In genomic region chr6:75551367-75551952, GRCh38 we compare ENCODE assay signal across 25 cellular contexts. TPM values are rescaled to one million over a fixed set of nuclear protein-coding genes. Genes with fewer than 3 reads are reported as not detected.
DNase-seq lines count a peak whose midpoint lies in the region; ATAC-seq and TF ChIP-seq lines count a peak whose summit lies in the region.
"Had no signal": no experiment of that assay in that cellular context is flagged by ENCODE, and none has a peak within 500 bp of the region (broad histone marks: within the 10 kb centered on the region; RNA-seq: fewer than 3 reads in every experiment).

No MANE protein-coding gene starts in this region.

- 97% methylated on average over 2 of the region's 2 CpGs for WGBS in mesenchymal stem cell

- no peak overlapping the region for H2AK5ac ChIP-seq in mesenchymal stem cell (ENCODE audit: low read length, severe bottlenecking)

- H2BK5ac ChIP-seq in mesenchymal stem cell (ENCODE audit: low read depth, low read length, poor library complexity, severe bottlenecking): peak overlapping the region; percentile 19

- no peak overlapping the region for H2BK12ac ChIP-seq in mesenchymal stem cell (ENCODE audit: low read length in 2 of 2)

- no peak overlapping the region for H3K4me3 ChIP-seq in HEK293 (ENCODE audit: low read depth, low read length)
- no peak overlapping the region for H3K4me3 ChIP-seq in mesenchymal stem cell (ENCODE audit: insufficient read depth in 1 of 2, low read depth in 1 of 2, low read length in 2 of 2)
- H3K4me3 ChIP-seq in coronary artery: no peak overlapping the region
- H3K4me3 ChIP-seq: colonic mucosa, esophagus muscularis mucosa, GM23338, upper lobe of right lung had no signal

- POLR2A ChIA-PET in HEK293 (lab: Yijun Ruan, JAX): no interaction called here

- H3K79me1 ChIP-seq in mesenchymal stem cell (replicated peaks; ENCODE audit: low read length, poor library complexity, severe bottlenecking): no peaks in the 10 kb centered on the region

- CTCF ChIA-PET in HEK293 (lab: Yijun Ruan, JAX): interaction anchor here (0.5 to 1.5 kb wide), 5 partner anchors 12 to 290 kb away, joined by 3 to 7 read pairs (median 3); no protein-coding TSS in a partner anchor

- H3K36me3 ChIP-seq in HEK293 (ENCODE audit: control insufficient read depth in 2 of 2, insufficient read depth in 1 of 2, low read length in 2 of 2): no peaks in the 10 kb centered on the region
- no peaks in the 10 kb centered on the region for H3K36me3 ChIP-seq in mesenchymal stem cell (ENCODE audit: control insufficient read depth in 1 of 2, insufficient read depth in 2 of 2, low read depth in 1 of 2, low read length in 2 of 2)
- H3K36me3 ChIP-seq: colonic mucosa, esophagus muscularis mucosa, upper lobe of right lung had no signal

- H2BK15ac ChIP-seq in mesenchymal stem cell (ENCODE audit: low read depth, poor library complexity, severe bottlenecking): no peak overlapping the region

- DNase-seq in mesenchymal stem cell (no peak), NCI-H524 treated with DMSO at 0.1 percent for 48 hours (lab: John Stamatoyannopoulos, UW) (no peak), DMS114 treated with DMSO at 0.1 percent for 48 hours (lab: John Stamatoyannopoulos, UW; ENCODE audit: unreplicated experiment) (no peak), NCI-H2081 treated with DMSO at 0.1 percent for 48 hours (lab: John Stamatoyannopoulos, UW) (no peak), coronary artery (ENCODE audit: low spot score) (no peak)
- DNase-seq: activated CD8-positive, alpha-beta memory T cell treated with anti-CD3 and anti-CD28 coated beads for 24 hours; activated naive CD4-positive, alpha-beta T cell treated with anti-CD3 and anti-CD28 coated beads for 36 hours; activated T-cell treated with anti-CD3 and anti-CD28 coated beads, Interleukin-2, amount 50 U/mL, for 48 hours; amygdala; colonic mucosa; foreskin melanocyte; naive B cell; NCI-H1105; NCI-H1930; NCI-H748 treated with DMSO at 0.1 percent for 48 hours; occipital lobe; T-helper 17 cell; upper lobe of right lung had no signal

- no peaks in the 10 kb centered on the region for H3K27me3 ChIP-seq in mesenchymal stem cell (ENCODE audit: control insufficient read depth in 1 of 2, insufficient read depth in 1 of 2, low read length in 2 of 2)
- H3K27me3 ChIP-seq: colonic mucosa, esophagus muscularis mucosa, upper lobe of right lung had no signal

- no peak overlapping the region for H4K8ac ChIP-seq in mesenchymal stem cell (ENCODE audit: low read length)

- no peak overlapping the region for H2AFZ ChIP-seq in mesenchymal stem cell (ENCODE audit: low read depth, low read length)
- H2AFZ ChIP-seq: GM23338 had no signal

- no peak overlapping the region for H3K4ac ChIP-seq in mesenchymal stem cell (ENCODE audit: low read depth in 1 of 2, low read length in 2 of 2)

- H2BK120ac ChIP-seq in mesenchymal stem cell (ENCODE audit: low read depth, low read length): no peak overlapping the region

- no peak overlapping the region for H3K4me2 ChIP-seq in mesenchymal stem cell (ENCODE audit: low read length, poor library complexity, severe bottlenecking)
- H3K4me2 ChIP-seq: GM23338 had no signal

- no peak overlapping the region for H3K18ac ChIP-seq in mesenchymal stem cell (ENCODE audit: low read depth in 1 of 2, low read length in 2 of 2)

- no peak overlapping the region for H3K9ac ChIP-seq in mesenchymal stem cell (ENCODE audit: low read length)

- no peak overlapping the region for H3K23ac ChIP-seq in mesenchymal stem cell (ENCODE audit: low read length in 2 of 2)

- ATAC-seq in GM18867 (IDR thresholded peaks at IDR 0.05; ENCODE audit: unreplicated experiment) (peak; percentile 73), HG03558 (IDR thresholded peaks at IDR 0.05; ENCODE audit: extremely low read depth, unreplicated experiment) (peak; percentile 40)
- ATAC-seq: GM23338, T-helper 17 cell, upper lobe of right lung had no signal

- no peak overlapping the region for H3K14ac ChIP-seq in mesenchymal stem cell (ENCODE audit: low read length in 2 of 2)

- H3K4me1 ChIP-seq in HEK293 (ENCODE audit: control insufficient read depth, insufficient read depth, low read length) (no peaks in the 10 kb centered on the region), mesenchymal stem cell (ENCODE audit: control insufficient read depth, insufficient read depth, low read depth, low read length) (no peaks in the 10 kb centered on the region)
- H3K4me1 ChIP-seq: colonic mucosa, esophagus muscularis mucosa, upper lobe of right lung had no signal

- H4K91ac ChIP-seq in mesenchymal stem cell (ENCODE audit: low read length): no peak overlapping the region

- no peak for TF ChIP-seq CTCF in HEK293 (tag by site-specific recombination; IDR thresholded peaks at IDR 0.05)
- no peak for TF ChIP-seq CTCF in coronary artery (IDR thresholded peaks at IDR 0.05)

- H3K27ac ChIP-seq in HEK293 (ENCODE audit: extremely low read depth, low read depth, low read length) (no peak overlapping the region), mesenchymal stem cell (ENCODE audit: low read length, poor library complexity, severe bottlenecking) (no peak overlapping the region), coronary artery (no peak overlapping the region)
- H3K27ac ChIP-seq: colonic mucosa, esophagus muscularis mucosa, HL-60, RWPE1, upper lobe of right lung had no signal

- H3K9me3 ChIP-seq in HEK293 (ENCODE audit: control insufficient read depth, insufficient read depth, low read depth, low read length): no peaks in the 10 kb centered on the region
- no peaks in the 10 kb centered on the region for H3K9me3 ChIP-seq in mesenchymal stem cell (ENCODE audit: control insufficient read depth, low read length)
- H3K9me3 ChIP-seq: colonic mucosa, esophagus muscularis mucosa, upper lobe of right lung had no signal

TF ChIP-seq in HEK293, 187 proteins besides CTCF, POLR2A, EP300 and RAD21:
- TF ChIP-seq ZNF223 (tag by site-specific recombination; IDR thresholded peaks at IDR 0.05) (no peak), ZNF146 (tag by site-specific recombination; IDR thresholded peaks at IDR 0.05) (no peak), ZSCAN23 (tag by site-specific recombination; IDR thresholded peaks at IDR 0.05) (no peak), ZNF48 (tag by site-specific recombination; IDR thresholded peaks at IDR 0.05) (no peak), ZNF10 (tag by site-specific recombination; IDR thresholded peaks at IDR 0.05) (peak; percentile 98), ZNF639 (tag by site-specific recombination; IDR thresholded peaks at IDR 0.05) (no peak)
TF ChIP-seq in HEK293: peak in this region for 1.

RNA-seq across cellular contexts. Expression of gene SENP6, which starts 50.2 kb away (rescaled TPM):
- 51.6 TPM for polyA plus RNA-seq in mesenchymal stem cell (2013, experiment 1 of 2)
- 50.6 TPM for polyA plus RNA-seq in mesenchymal stem cell (2013, experiment 2 of 2)

RNA-seq across cellular contexts. Expression of gene FILIP1, which starts 57.9 kb away (rescaled TPM):
- polyA plus RNA-seq in mesenchymal stem cell (2013, experiment 1 of 2): 5.4 TPM
- 5.3 TPM for polyA plus RNA-seq in mesenchymal stem cell (2013, experiment 2 of 2)
